18 cellular contexts compared by ENCODE assay signal in the genomic region with DNA sequence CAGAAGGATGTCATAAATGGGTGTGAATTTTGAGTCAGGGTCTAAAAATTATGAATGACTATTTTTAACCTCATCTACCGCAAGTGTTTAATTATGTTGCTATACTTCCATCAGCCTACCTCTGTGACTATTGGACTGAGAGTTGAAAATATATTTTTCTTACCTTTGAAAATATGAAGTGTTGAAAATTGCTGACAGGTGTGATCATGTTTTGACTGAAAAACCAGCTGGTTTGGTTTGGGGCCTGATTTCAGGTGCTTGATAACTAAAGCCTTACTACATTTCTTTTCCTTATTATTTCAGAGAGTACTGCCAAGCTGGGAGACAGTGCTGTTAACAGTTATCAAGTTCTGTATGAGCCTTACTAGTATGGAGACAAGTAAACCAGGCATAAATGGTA.
DNase-seq lines count a peak whose midpoint lies in the region; ATAC-seq, FAIRE-seq and TF ChIP-seq lines count a peak whose summit lies in the region.
"Had no signal": no experiment of that assay in that cellular context is flagged by ENCODE, and none has a peak within 500 bp of the region (broad histone marks: within the 10 kb centered on the region; RNA-seq: fewer than 3 reads in every experiment).

No MANE protein-coding gene starts in this region.

- H3K9me3 Mint-ChIP-seq in Calu3 (ENCODE audit: low read depth, unreplicated experiment) = no peaks in the 10 kb centered on the region
- H3K9me3 Mint-ChIP-seq: CD8-positive, alpha-beta memory T cell had no signal

- TF ChIP-seq EP300 in GM12878 (IDR thresholded peaks at IDR 0.05; ENCODE audit: borderline replicate concordance in 1 of 2, control insufficient read depth in 1 of 2, low read depth in 2 of 2, low read length in 2 of 2) = no peak

- H3K79me1 ChIP-seq in IMR-90 (ENCODE audit: low read depth in 1 of 2, low read length in 2 of 2) = no peaks in the 10 kb centered on the region

- no peak overlapping the region for H2BK5ac ChIP-seq in IMR-90 (ENCODE audit: low read depth, low read length, poor library complexity, severe bottlenecking)

- CTCF ChIA-PET in IMR-90 (lab: Yijun Ruan, JAX) (interaction anchor here (0.7 kb wide), 1 partner anchor 140 kb away, joined by 3 read pairs; no protein-coding TSS in a partner anchor), GM12878 (lab: Yijun Ruan, JAX) (no interaction called here), Calu3 (lab: Charles Lee) (no interaction called here)

- no peak for TF ChIP-seq RAD21 in IMR-90 (IDR thresholded peaks at IDR 0.05; ENCODE audit: low read length)
- TF ChIP-seq RAD21 in GM12878 (IDR thresholded peaks at IDR 0.05; ENCODE audit: insufficient read depth, low read depth, low read length) = no peak

- H3K9me1 ChIP-seq in IMR-90 (ENCODE audit: insufficient read depth, low read length) = peaks cover 17% of the 10 kb centered on the region

- no peak overlapping the region for H3K18ac ChIP-seq in IMR-90 (ENCODE audit: low read depth, low read length)

- H2AFZ ChIP-seq in IMR-90 (replicated peaks; ENCODE audit: low read length, poor library complexity) (no peak overlapping the region), GM12878 (ENCODE audit: control insufficient read depth, low read depth, low read length) (no peak overlapping the region)
- H2AFZ ChIP-seq: GM23248 had no signal

- POLR2A ChIA-PET in IMR-90 (lab: Charles Lee; ENCODE audit: unreplicated experiment) (no interaction called here), GM12878 (lab: Charles Lee) (no interaction called here)

- H4K5ac ChIP-seq in IMR-90 (ENCODE audit: low read depth, low read length) = no peak overlapping the region

- H3K4me2 ChIP-seq in IMR-90 (ENCODE audit: low read depth, low read length) (no peak overlapping the region), GM12878 (ENCODE audit: control insufficient read depth, insufficient read depth) (no peak overlapping the region)

- no peak overlapping the region; the same call in 1 of the 2 replicates for H2BK20ac ChIP-seq in IMR-90 (ENCODE audit: low read depth, low read length)

- no peak overlapping the region for H3K27ac ChIP-seq in IMR-90 (ENCODE audit: insufficient read depth, low read length)
- no peak overlapping the region for H3K27ac ChIP-seq in GM12878 (ENCODE audit: control insufficient read depth, insufficient read depth)
- peak overlapping the region; percentile 12 for H3K27ac ChIP-seq in foreskin keratinocyte
- H3K27ac ChIP-seq: GM23248 had no signal

- intact Hi-C loops in IMR-90 (cut with micrococcal nuclease) = no loop called here
- intact Hi-C loops in GM12878 (cut with micrococcal nuclease; ENCODE audit: unreplicated experiment) = no loop called here
- intact Hi-C loops in left colon (cut with DNase I, micrococcal nuclease) = no loop called here
- intact Hi-C loops in Calu3 (cut with micrococcal nuclease; ENCODE audit: unreplicated experiment) = loop anchor here (5.0 to 10.0 kb wide), 2 partner anchors 118 to 374 kb away; no protein-coding TSS in a partner anchor

- H3K4me1 Mint-ChIP-seq in Calu3 (ENCODE audit: low read depth, unreplicated experiment) = peaks cover 42% of the 10 kb centered on the region
- H3K4me1 Mint-ChIP-seq: CD4-positive, CD25-positive, alpha-beta regulatory T cell; CD8-positive, alpha-beta memory T cell had no signal

- no peaks in the 10 kb centered on the region for H3K79me2 ChIP-seq in GM12878 (ENCODE audit: control insufficient read depth, insufficient read depth, low read length)

- WGBS in IMR-90 (ENCODE audit: extremely low coverage in 2 of 2, insufficient read length in 1 of 2), 2 experiments = no CpG with 5 or more reads among the region's 1 CpG
- WGBS in GM12878 (ENCODE audit: insufficient coverage, insufficient replicate concordance, low lambda C conversion rate, missing lambda C conversion rate) = 100% methylated on average over 1 of the region's 1 CpG

- RAD21 ChIA-PET in GM12878 (lab: Charles Lee; ENCODE audit: unreplicated experiment) = interaction anchor here (1.5 kb wide), 1 partner anchor 43 kb away, joined by 4 read pairs; no protein-coding TSS in a partner anchor

- no peaks in the 10 kb centered on the region for H3K27me3 ChIP-seq in IMR-90 (ENCODE audit: control insufficient read depth, insufficient read depth, low read length)
- no peaks in the 10 kb centered on the region for H3K27me3 ChIP-seq in GM12878 (replicated peaks in 1 of 2; ENCODE audit: control insufficient read depth in 2 of 2, insufficient read depth in 2 of 2, low read length in 1 of 2)
- H3K27me3 ChIP-seq in foreskin keratinocyte = no peaks in the 10 kb centered on the region
- H3K27me3 ChIP-seq: BE2C had no signal

- TF ChIP-seq POLR2A in IMR-90 (IDR thresholded peaks at IDR 0.05; ENCODE audit: low read depth, low read length) (no peak), GM12878 (IDR thresholded peaks at IDR 0.05; ENCODE audit: low read depth, low read length) (no peak)

- H4K91ac ChIP-seq in IMR-90 (ENCODE audit: insufficient read depth, low read depth, low read length) = no peak overlapping the region

- no peaks in the 10 kb centered on the region for H3K9me3 ChIP-seq in IMR-90 (ENCODE audit: control insufficient read depth, insufficient read depth, low read length)
- H3K9me3 ChIP-seq in GM12878 (replicated peaks; ENCODE audit: control insufficient read depth, insufficient read depth, low read length) = no peaks in the 10 kb centered on the region; the same call in 2 of the 3 replicates
- H3K9me3 ChIP-seq: BE2C, Caco-2, HAP-1 had no signal

- H4K20me1 ChIP-seq in IMR-90 (ENCODE audit: insufficient read depth, low read length) (no peaks in the 10 kb centered on the region), GM12878 (ENCODE audit: control insufficient read depth, insufficient read depth) (no peaks in the 10 kb centered on the region)

- no peak for FAIRE-seq in GM12878 (lab: Jason Lieb, UNC)

- dilution Hi-C loops in IMR-90 (cut with HindIII; ENCODE audit: low sequenced_read_pairs, unreplicated experiment) = no loop called here

- H3K56ac ChIP-seq in IMR-90 (ENCODE audit: extremely low read depth, insufficient read depth, low read length) = no peak overlapping the region

- H2AK5ac ChIP-seq in IMR-90 (ENCODE audit: low read depth, low read length) = no peak overlapping the region

- no peak overlapping the region for H3K4ac ChIP-seq in IMR-90 (ENCODE audit: low read depth, low read length)

- no peak overlapping the region for H3K4me3 Mint-ChIP-seq in Calu3 (ENCODE audit: low read depth, unreplicated experiment)
- H3K4me3 Mint-ChIP-seq: CD4-positive, CD25-positive, alpha-beta regulatory T cell; CD8-positive, alpha-beta memory T cell had no signal

- in situ Hi-C loops in IMR-90 (cut with MboI; ENCODE audit: low sequenced_read_pairs) (no loop called here), GM12878 (cut with MboI) (no loop called here)

- DNase-seq in IMR-90 = no peak
- DNase-seq in GM12878 (ENCODE audit: low read depth, low spot score) = no peak
- no peak for DNase-seq in foreskin keratinocyte
- no peak for DNase-seq in left colon
- DNase-seq in Calu3 = no peak
- DNase-seq: ACHN; BE2C; C1 segment of cervical spinal cord; Caco-2; CD4-positive, CD25-positive, alpha-beta regulatory T cell; CD8-positive, alpha-beta memory T cell; DMS153; DMS79; GDM1; GM23248; KBM-7 had no signal

- SMC1A ChIA-PET in GM12878 (lab: Charles Lee; ENCODE audit: uncharacterized antibody, unreplicated experiment) = interaction anchor here (2.5 kb wide), 1 partner anchor 47 kb away, joined by 9 read pairs; no protein-coding TSS in a partner anchor

- H3K4me1 ChIP-seq in IMR-90 (ENCODE audit: control insufficient read depth, insufficient read depth, low read length) = peaks cover 24% of the 10 kb centered on the region
- no peaks in the 10 kb centered on the region for H3K4me1 ChIP-seq in GM12878 (ENCODE audit: control insufficient read depth, insufficient read depth, low read length)
- H3K4me1 ChIP-seq in foreskin keratinocyte = peaks cover 4% of the 10 kb centered on the region
- H3K4me1 ChIP-seq: BE2C, Caco-2, HAP-1 had no signal

- H4K8ac ChIP-seq in IMR-90 (ENCODE audit: low read depth in 2 of 2, low read length in 2 of 2) = no peak overlapping the region

- H2AK9ac ChIP-seq in IMR-90 (replicated peaks; ENCODE audit: low read depth, low read length, poor library complexity) = no peak overlapping the region

- ATAC-seq in IMR-90 (ENCODE audit: low read depth) (no peak), GM12878 (peak; percentile 20; the same call in 2 of the 3 replicates), foreskin keratinocyte (no peak), left colon (no peak), GM18870 (IDR thresholded peaks at IDR 0.05; ENCODE audit: unreplicated experiment) (no peak)

- H3K36me3 ChIP-seq in IMR-90 (ENCODE audit: control insufficient read depth, insufficient read depth, low read length) (no peaks in the 10 kb centered on the region), GM12878 (ENCODE audit: control insufficient read depth in 2 of 2, insufficient read depth in 2 of 2, low read length in 1 of 2) (no peaks in the 10 kb centered on the region)
- H3K36me3 ChIP-seq: BE2C, HAP-1 had no signal

- no peak overlapping the region for H3K27ac Mint-ChIP-seq in Calu3 (ENCODE audit: unreplicated experiment)
- H3K27ac Mint-ChIP-seq: CD4-positive, CD25-positive, alpha-beta regulatory T cell; CD8-positive, alpha-beta memory T cell had no signal

- H3K27me3 Mint-ChIP-seq in Calu3 (ENCODE audit: unreplicated experiment) = no peaks in the 10 kb centered on the region
- H3K27me3 Mint-ChIP-seq: CD4-positive, CD25-positive, alpha-beta regulatory T cell had no signal

- H3K4me3 ChIP-seq in IMR-90 (ENCODE audit: insufficient read depth, low read depth, low read length) = no peak overlapping the region
- no peak overlapping the region for H3K4me3 ChIP-seq in GM12878
- H3K4me3 ChIP-seq: GM23248, HAP-1 had no signal

- H3K9ac ChIP-seq in IMR-90 (ENCODE audit: low read depth, low read length) (no peak overlapping the region), GM12878 (ENCODE audit: control insufficient read depth, insufficient read depth, low read length) (no peak overlapping the region)
- H3K9ac ChIP-seq: GM23248 had no signal

- H3K14ac ChIP-seq in IMR-90 (replicated peaks; ENCODE audit: low read depth, low read length) = no peak overlapping the region

- TF ChIP-seq CTCF in IMR-90 (conservative IDR thresholded peaks at IDR 0.05; ENCODE audit: low read depth, low read length) = no peak
- TF ChIP-seq CTCF in GM12878 (IDR thresholded peaks at IDR 0.05 in 2 of 3, conservative IDR thresholded peaks at IDR 0.05 in 1 of 3; ENCODE audit: control insufficient read depth in 2 of 3, extremely low read depth in 1 of 3, insufficient read depth in 1 of 3, low read depth in 3 of 3, low read length in 3 of 3) = no peak
- TF ChIP-seq CTCF in foreskin keratinocyte (conservative IDR thresholded peaks at IDR 0.05) = no peak
- TF ChIP-seq CTCF in Calu3 (IDR thresholded peaks at IDR 0.05; ENCODE audit: unreplicated experiment) = no peak

- no peak overlapping the region for H2BK120ac ChIP-seq in IMR-90 (ENCODE audit: low read depth, low read length)

- H3K23ac ChIP-seq in IMR-90 (ENCODE audit: low read depth, low read length) = no peak overlapping the region

- H3K36me3 Mint-ChIP-seq in Calu3 (ENCODE audit: insufficient read depth, unreplicated experiment) = no peaks in the 10 kb centered on the region
- H3K36me3 Mint-ChIP-seq: CD4-positive, CD25-positive, alpha-beta regulatory T cell; CD8-positive, alpha-beta memory T cell had no signal

- H2BK15ac ChIP-seq in IMR-90 (ENCODE audit: low read depth, low read length) = no peak overlapping the region

- BruUV-seq in IMR-90 (replicated peaks; lab: Mats Ljungman, UMichigan) = no TSS peak
- no TSS peak for BruUV-seq in GM12878 (replicated peaks; lab: Mats Ljungman, UMichigan)
- BruUV-seq in Calu3 (replicated peaks; lab: Mats Ljungman, UMichigan) = no TSS peak
